In genomic region chr9:21070887-21071286, GRCh38 we compare ENCODE assay signal across 3 cellular contexts.
TF ChIP-seq lines count a peak whose summit lies in the region.

No MANE protein-coding gene starts in this region.

TF ChIP-seq in A549, 52 proteins besides CTCF, POLR2A, EP300 and RAD21:
- peak; percentile 94 for TF ChIP-seq MAFK (IDR thresholded peaks at IDR 0.05; ENCODE audit: partially characterized antibody)
- TF ChIP-seq, protein P1, sequence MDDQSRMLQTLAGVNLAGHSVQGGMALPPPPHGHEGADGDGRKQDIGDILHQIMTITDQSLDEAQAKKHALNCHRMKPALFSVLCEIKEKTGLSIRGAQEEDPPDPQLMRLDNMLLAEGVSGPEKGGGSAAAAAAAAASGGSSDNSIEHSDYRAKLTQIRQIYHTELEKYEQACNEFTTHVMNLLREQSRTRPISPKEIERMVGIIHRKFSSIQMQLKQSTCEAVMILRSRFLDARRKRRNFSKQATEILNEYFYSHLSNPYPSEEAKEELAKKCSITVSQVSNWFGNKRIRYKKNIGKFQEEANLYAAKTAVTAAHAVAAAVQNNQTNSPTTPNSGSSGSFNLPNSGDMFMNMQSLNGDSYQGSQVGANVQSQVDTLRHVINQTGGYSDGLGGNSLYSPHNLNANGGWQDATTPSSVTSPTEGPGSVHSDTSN (IDR thresholded peaks at IDR 0.05), result no peak
- peak; percentile 52 for TF ChIP-seq NFE2L2 (conservative IDR thresholded peaks at IDR 0.05; ENCODE audit: low read length)

TF ChIP-seq in IMR-90, 13 proteins besides CTCF, POLR2A, EP300 and RAD21:
- TF ChIP-seq MAFK (IDR thresholded peaks at IDR 0.05; ENCODE audit: low read depth, low read length) (peak; percentile 35; the same call in 1 of the 2 replicates), NFE2L2 (IDR thresholded peaks at IDR 0.05; ENCODE audit: low read depth, low read length) (peak; percentile 81)
- TF ChIP-seq, protein P2, sequence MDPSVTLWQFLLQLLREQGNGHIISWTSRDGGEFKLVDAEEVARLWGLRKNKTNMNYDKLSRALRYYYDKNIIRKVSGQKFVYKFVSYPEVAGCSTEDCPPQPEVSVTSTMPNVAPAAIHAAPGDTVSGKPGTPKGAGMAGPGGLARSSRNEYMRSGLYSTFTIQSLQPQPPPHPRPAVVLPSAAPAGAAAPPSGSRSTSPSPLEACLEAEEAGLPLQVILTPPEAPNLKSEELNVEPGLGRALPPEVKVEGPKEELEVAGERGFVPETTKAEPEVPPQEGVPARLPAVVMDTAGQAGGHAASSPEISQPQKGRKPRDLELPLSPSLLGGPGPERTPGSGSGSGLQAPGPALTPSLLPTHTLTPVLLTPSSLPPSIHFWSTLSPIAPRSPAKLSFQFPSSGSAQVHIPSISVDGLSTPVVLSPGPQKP (IDR thresholded peaks at IDR 0.05; ENCODE audit: borderline replicate concordance, low read depth, low read length), result no peak
TF ChIP-seq in IMR-90: peak in this region for 2.

TF ChIP-seq in endothelial cell of umbilical vein, 7 proteins besides CTCF, POLR2A, EP300 and RAD21:
- TF ChIP-seq FOS (IDR thresholded peaks at IDR 0.05; ENCODE audit: borderline replicate concordance, insufficient read depth, low read length) (no peak), JUN (IDR thresholded peaks at IDR 0.05; ENCODE audit: borderline replicate concordance, insufficient read depth, insufficient read length, low read depth) (no peak), GATA2 (IDR thresholded peaks at IDR 0.05; ENCODE audit: insufficient read depth, insufficient read length, low read depth, low read length) (no peak), POLR2AphosphoS5 (IDR thresholded peaks at IDR 0.05; ENCODE audit: insufficient read depth, low read depth, low read length) (no peak), EZH2 (IDR thresholded peaks at IDR 0.05; ENCODE audit: borderline replicate concordance, low read depth, low read length, severe bottlenecking) (no peak), MYC (IDR thresholded peaks at IDR 0.05; ENCODE audit: low read depth, low read length) (no peak), MAX (IDR thresholded peaks at IDR 0.05; ENCODE audit: insufficient read depth, insufficient read length) (no peak)
